8 cellular contexts compared by ENCODE assay signal in the genomic region with DNA sequence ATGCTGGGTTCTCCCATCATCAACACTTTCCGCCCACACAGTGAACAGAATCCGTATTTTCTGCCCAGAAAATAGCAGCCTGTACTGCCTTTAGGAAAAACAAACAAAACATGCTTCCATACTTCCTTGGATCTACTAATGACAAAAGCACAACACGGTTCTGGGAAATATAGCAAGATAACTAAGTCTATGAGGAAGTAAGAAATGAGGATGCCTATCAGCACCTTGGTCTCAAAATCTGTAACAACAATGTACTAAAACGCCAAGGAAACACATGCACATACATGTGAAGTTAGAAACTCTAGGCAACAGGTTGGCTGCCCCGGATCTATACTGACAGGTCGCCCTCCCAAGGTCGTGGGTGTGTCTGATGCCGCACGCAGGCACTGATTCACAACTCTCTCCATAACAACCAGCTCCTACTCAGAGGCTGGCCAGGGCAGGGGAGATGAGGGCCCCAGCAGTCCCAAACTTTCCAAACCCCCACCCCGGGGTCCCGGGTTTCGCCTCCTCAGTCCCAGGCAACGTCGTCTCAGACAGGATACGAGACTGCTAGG. TPM values are rescaled to one million over a fixed set of nuclear protein-coding genes. Genes with fewer than 3 reads are reported as not detected.
DNase-seq lines count a peak whose midpoint lies in the region; ATAC-seq and TF ChIP-seq lines count a peak whose summit lies in the region.

No MANE protein-coding gene starts in this region.

- peak overlapping the region; percentile 90 to 91 for H3K27ac ChIP-seq in left lung

- H3K4me1 ChIP-seq in left lung, result peaks cover 5 to 34% of the 10 kb centered on the region in 2 donors

- intact Hi-C loops in left lung (cut with DNase I), result no loop called here

- H3K27me3 Mint-ChIP-seq in chondrocyte (ENCODE audit: low read depth), result no peaks in the 10 kb centered on the region

- no peak for TF ChIP-seq CTCF in LNCaP clone FGC (IDR thresholded peaks at IDR 0.05; ENCODE audit: control insufficient read depth, extremely low read depth, insufficient read depth)
- no peak for TF ChIP-seq CTCF in chondrocyte (IDR thresholded peaks at IDR 0.05)
- no peak for TF ChIP-seq CTCF in left lung (IDR thresholded peaks at IDR 0.05)

- no peaks in the 10 kb centered on the region for H3K27me3 ChIP-seq in left lung

- no peaks in the 10 kb centered on the region for H3K9me3 Mint-ChIP-seq in chondrocyte (ENCODE audit: low read depth)

- H3K36me3 ChIP-seq in left lung, result no peaks in the 10 kb centered on the region

- DNase-seq in EH (ENCODE audit: low read depth) (peak; percentile 52), GOT3 (lab: John Stamatoyannopoulos, UW) (peak; percentile 9), LNCaP clone FGC (ENCODE audit: low read depth) (no peak), chondrocyte (ENCODE audit: low spot score) (no peak), left lung (peak; percentile 56 to 79), COLO829 (ENCODE audit: low spot score) (no peak)
- peak; percentile 23 to 40 for DNase-seq in activated CD4-positive, alpha-beta T cell treated with anti-CD3 and anti-CD28 coated beads for 24 hours (ENCODE audit: low read depth in 2 of 2)
- DNase-seq in stimulated activated CD4-positive, alpha-beta T cell treated with anti-CD3 and anti-CD28 coated beads, TNF-alpha, amount 100 ng/mL, for 1 hour (ENCODE audit: low read depth in 3 of 3, low spot score in 1 of 3), result peak; percentile 8 to 40 (median 29)

- H3K4me3 Mint-ChIP-seq in chondrocyte (ENCODE audit: unreplicated experiment), result peak overlapping the region; percentile 89

- peak; percentile 61 for ATAC-seq in left lung

- no peaks in the 10 kb centered on the region for H3K36me3 Mint-ChIP-seq in chondrocyte (ENCODE audit: low read depth)

- H3K4me3 ChIP-seq in LNCaP clone FGC (ENCODE audit: low read depth, low read length) (peak overlapping the region; percentile 89), left lung (peak overlapping the region; percentile 79 to 85)

- peaks cover 25% of the 10 kb centered on the region for H3K4me1 Mint-ChIP-seq in chondrocyte (ENCODE audit: low read depth)

- H3K27ac Mint-ChIP-seq in chondrocyte (ENCODE audit: unreplicated experiment), result peak overlapping the region; percentile 88

- no peaks in the 10 kb centered on the region for H3K9me3 ChIP-seq in left lung

RNA-seq across cellular contexts. Expression of a gene that starts 0.7 kb away (rescaled TPM):
- total RNA-seq in chondrocyte, result 14.0 to 15.3 TPM (median 14.8 TPM) in 3 replicates
- 10 to 100 TPM; 42.3 to 44.0 TPM for total RNA-seq in left lung

Comparison
In these comparisons a context has a peak if more than half of its experiments do, and no peak if none do; other contexts are left out.
1. DNase-seq: peak in EH (single experiment), GOT3 (single experiment), activated CD4-positive, alpha-beta T cell treated with anti-CD3 and anti-CD28 coated beads for 24 hours (2 of 2), left lung (2 of 2) and stimulated activated CD4-positive, alpha-beta T cell treated with anti-CD3 and anti-CD28 coated beads, TNF-alpha, amount 100 ng/mL, for 1 hour (3 of 3); none in LNCaP clone FGC (single experiment), chondrocyte (single experiment) and COLO829 (single experiment).